34 cellular contexts compared by ENCODE assay signal in genomic region chr6:91341473-91341872, GRCh38.
"Had no signal": no experiment of that assay in that cellular context is flagged by ENCODE, and none has a peak within 500 bp of the region (broad histone marks: within the 10 kb centered on the region; RNA-seq: fewer than 3 reads in every experiment).

No MANE protein-coding gene starts in this region.

- H3K27ac ChIP-seq: ascending aorta, cardiac muscle cell, Peyer's patch, RWPE1, WERI-Rb-1 had no signal

- ATAC-seq: activated CD8-positive, alpha-beta T cell treated with anti-CD3 and anti-CD28 coated beads for 36 hours; PC-3; Right ventricle myocardium inferior; SK-N-SH treated with all-trans-retinoic acid at 6 μM for 48 hours; T-cell; T-helper 17 cell had no signal

- H3K4me3 ChIP-seq: ascending aorta, cardiac muscle cell, Peyer's patch had no signal

- H3K36me3 ChIP-seq: ascending aorta, cardiac muscle cell, Peyer's patch, WERI-Rb-1 had no signal

- H3K27me3 Mint-ChIP-seq: activated CD4-positive, alpha-beta T cell treated with anti-CD3 and anti-CD28 coated beads, Interleukin-2, amount 10 ng/mL, durations not matched to agents 24 days and 14 days; activated CD8-positive, alpha-beta T cell treated with anti-CD3 and anti-CD28 coated beads for 36 hours; activated naive CD4-positive, alpha-beta T cell treated with anti-CD3 and anti-CD28 coated beads, Interleukin-2, amount 50 U/mL, for 24 hours; activated naive CD8-positive, alpha-beta T cell treated with anti-CD3 and anti-CD28 coated beads, Interleukin-2, amount 10 ng/mL, durations not matched to agents 7 days and 5 days; central memory CD8-positive, alpha-beta T cell; T-helper 17 cell had no signal

- H3K4me1 ChIP-seq: ascending aorta, Peyer's patch had no signal

- H3K27me3 ChIP-seq: ascending aorta, cardiac muscle cell, Peyer's patch had no signal

- H3K36me3 Mint-ChIP-seq: activated naive CD4-positive, alpha-beta T cell treated with anti-CD3 and anti-CD28 coated beads, Interleukin-2, amount 50 U/mL, for 24 hours; activated naive CD8-positive, alpha-beta T cell treated with anti-CD3 and anti-CD28 coated beads, Interleukin-2, amount 10 ng/mL, durations not matched to agents 7 days and 5 days; T-cell had no signal

- H3K9me3 Mint-ChIP-seq: activated CD4-positive, alpha-beta T cell treated with anti-CD3 and anti-CD28 coated beads, Interleukin-2, amount 10 ng/mL, durations not matched to agents 24 days and 14 days; activated CD8-positive, alpha-beta T cell treated with anti-CD3 and anti-CD28 coated beads for 36 hours; activated naive CD4-positive, alpha-beta T cell treated with anti-CD3 and anti-CD28 coated beads, Interleukin-2, amount 50 U/mL, for 24 hours; activated naive CD8-positive, alpha-beta T cell treated with anti-CD3 and anti-CD28 coated beads, Interleukin-2, amount 10 ng/mL, durations not matched to agents 7 days and 5 days; activated T-helper 2 cell treated with anti-CD3 and anti-CD28 coated beads, Interferon-gamma antibody, Interleukin-2, Interleukin-4, amounts not matched to agents 10 μg/mL and 5 μg/mL and 100 μg/mL, durations not matched to agents 14 hours and 24 hours and 36 hours had no signal

- H3K4me1 Mint-ChIP-seq: activated CD4-positive, alpha-beta T cell treated with anti-CD3 and anti-CD28 coated beads, Interleukin-2, amount 10 ng/mL, durations not matched to agents 24 days and 14 days; activated naive CD4-positive, alpha-beta T cell treated with anti-CD3 and anti-CD28 coated beads, Interleukin-2, amount 50 U/mL, for 24 hours; activated naive CD8-positive, alpha-beta T cell treated with anti-CD3 and anti-CD28 coated beads, Interleukin-2, amount 10 ng/mL, durations not matched to agents 7 days and 5 days; central memory CD8-positive, alpha-beta T cell; T-cell; T-helper 17 cell had no signal

- H3K27ac Mint-ChIP-seq: activated CD4-positive, alpha-beta T cell treated with anti-CD3 and anti-CD28 coated beads, Interleukin-2, amount 10 ng/mL, durations not matched to agents 24 days and 14 days; activated CD8-positive, alpha-beta T cell treated with anti-CD3 and anti-CD28 coated beads for 36 hours; activated naive CD4-positive, alpha-beta T cell treated with anti-CD3 and anti-CD28 coated beads, Interleukin-2, amount 50 U/mL, for 24 hours; activated naive CD8-positive, alpha-beta T cell treated with anti-CD3 and anti-CD28 coated beads, Interleukin-2, amount 10 ng/mL, durations not matched to agents 7 days and 5 days; activated T-helper 2 cell treated with anti-CD3 and anti-CD28 coated beads, Interferon-gamma antibody, Interleukin-2, Interleukin-4, amounts not matched to agents 10 μg/mL and 5 μg/mL and 100 μg/mL, durations not matched to agents 14 hours and 24 hours and 36 hours; T-cell; T-helper 17 cell had no signal

- DNase-seq: activated CD4-positive, alpha-beta T cell treated with anti-CD3 and anti-CD28 coated beads, Interleukin-2, amount 10 ng/mL, durations not matched to agents 24 days and 14 days; activated CD4-positive, alpha-beta T cell treated with anti-CD3 and anti-CD28 coated beads, Interleukin-2, amount 50 U/mL, for 4 hours; activated CD8-positive, alpha-beta T cell treated with anti-CD3 and anti-CD28 coated beads for 36 hours; activated gamma-delta T cell; activated naive CD4-positive, alpha-beta T cell treated with Interleukin-2 at 50 U/mL for 16 hours; activated naive CD8-positive, alpha-beta T cell treated with anti-CD3 and anti-CD28 coated beads, Interleukin-2, amount 10 ng/mL, durations not matched to agents 7 days and 5 days; activated T-cell treated with anti-CD3 and anti-CD28 coated beads, Interleukin-2, amount 50 U/mL, for 1 hour; amygdala; MM.1S; MV-4-11; NCI-H1092; NCI-H1436 treated with DMSO at 0.1 percent for 48 hours; NCI-H1694 treated with DMSO at 0.1 percent for 48 hours; NCI-H2029; NCI-H345; NCI-H510A; NCI-H526; NCI-H748 treated with DMSO at 0.1 percent for 48 hours; NK-92 treated with Interleukin-12 subunit alpha and Interleukin-12 subunit beta, amount 100 ng/mL, for 24 hours; PC-3; Peyer's patch; SIG-M5; T-cell; T-helper 17 cell; T-helper 9 cell; WERI-Rb-1 had no signal

- H3K4me3 Mint-ChIP-seq: activated CD4-positive, alpha-beta T cell treated with anti-CD3 and anti-CD28 coated beads, Interleukin-2, amount 10 ng/mL, durations not matched to agents 24 days and 14 days; activated CD8-positive, alpha-beta T cell treated with anti-CD3 and anti-CD28 coated beads for 36 hours; activated naive CD4-positive, alpha-beta T cell treated with anti-CD3 and anti-CD28 coated beads, Interleukin-2, amount 50 U/mL, for 24 hours; activated naive CD8-positive, alpha-beta T cell treated with anti-CD3 and anti-CD28 coated beads, Interleukin-2, amount 10 ng/mL, durations not matched to agents 7 days and 5 days; central memory CD8-positive, alpha-beta T cell; T-cell; T-helper 17 cell had no signal

- H3K9me3 ChIP-seq: ascending aorta, Peyer's patch had no signal
